In the genomic region with DNA sequence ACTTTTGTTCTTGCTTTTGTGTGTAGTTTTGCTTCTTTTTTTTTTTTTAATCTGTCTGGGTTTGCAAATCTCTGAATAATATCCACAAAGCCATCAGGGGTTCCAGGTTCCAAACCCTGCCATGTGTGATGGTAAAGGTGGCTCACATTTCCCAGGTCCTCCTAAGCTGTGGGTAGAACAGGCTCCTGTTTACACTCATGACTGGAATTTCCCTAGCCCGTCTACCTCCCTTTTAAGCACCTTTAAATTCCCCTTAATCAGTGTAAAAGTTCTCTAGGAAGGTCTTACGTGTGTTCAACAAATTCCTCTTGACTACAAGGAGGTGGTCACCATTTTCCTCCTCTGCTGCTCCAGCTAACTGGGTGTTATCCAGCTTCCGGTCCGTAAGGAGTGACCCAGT, we compare ENCODE assay signal across 13 cellular contexts.
DNase-seq lines count a peak whose midpoint lies in the region; ATAC-seq, FAIRE-seq and TF ChIP-seq lines count a peak whose summit lies in the region.
"Had no signal": no experiment of that assay in that cellular context is flagged by ENCODE, and none has a peak within 500 bp of the region (broad histone marks: within the 10 kb centered on the region; RNA-seq: fewer than 3 reads in every experiment).

No MANE protein-coding gene starts in this region.

- H3K4me2 ChIP-seq in A549 (peak overlapping the region; percentile 52), PC-3 (ENCODE audit: low read length) (peak overlapping the region; percentile 78)

- TF ChIP-seq EP300 in A549 (IDR thresholded peaks at IDR 0.05): no peak

- peak overlapping the region; percentile 49 for H3K27ac Mint-ChIP-seq in nephron progenitor cell
- H3K27ac Mint-ChIP-seq: natural killer cell had no signal

- no peaks in the 10 kb centered on the region for H3F3A ChIP-seq in PC-3 (ENCODE audit: low read length, unreplicated experiment)

- H3K9ac ChIP-seq in PC-3 (ENCODE audit: low read length): peak overlapping the region; percentile 56

- H3K27ac ChIP-seq in A549: peak overlapping the region in 1 of 2 experiments; percentile 69; a peak in 3 of 6 replicates
- H3K27ac ChIP-seq in PC-3 (ENCODE audit: low read length): peak overlapping the region; percentile 86

- H3K9me3 Mint-ChIP-seq in nephron progenitor cell: peaks cover 13% of the 10 kb centered on the region
- H3K9me3 Mint-ChIP-seq: natural killer cell had no signal

- no peak for DNase-seq in A549 (ENCODE audit: low read depth in 1 of 2, low spot score in 1 of 2)
- no peak for DNase-seq in PC-3
- no peak for DNase-seq in epithelial cell of proximal tubule (ENCODE audit: low read depth)
- DNase-seq in nephron progenitor cell: no peak
- no peak for DNase-seq in SIG-M5 treated with dmso at 0.1 percent for 504 hours (lab: John Stamatoyannopoulos, UW; ENCODE audit: unreplicated experiment)
- DNase-seq in effector CD8-positive, alpha-beta T cell (lab: John Stamatoyannopoulos, UW): no peak
- DNase-seq: activated CD8-positive, alpha-beta memory T cell treated with anti-CD3 and anti-CD28 coated beads, Interleukin-2, amount 50 U/mL, for 48 hours; cortex of kidney; kidney; natural killer cell had no signal

- H3K4me1 ChIP-seq in A549: peaks cover 5% of the 10 kb centered on the region; the same call in 1 of the 3 replicates
- H3K4me1 ChIP-seq in PC-3 (ENCODE audit: insufficient read depth, low read length): peaks cover 49% of the 10 kb centered on the region

- H3K4me1 Mint-ChIP-seq in nephron progenitor cell: peaks cover 78% of the 10 kb centered on the region
- H3K4me1 Mint-ChIP-seq: natural killer cell had no signal

- no peak for TF ChIP-seq RAD21 in A549 (conservative IDR thresholded peaks at IDR 0.05 in 1 of 2, IDR thresholded peaks at IDR 0.05 in 1 of 2)

- no peaks in the 10 kb centered on the region for H3K36me3 ChIP-seq in PC-3 (ENCODE audit: low read depth, low read length)

- H3K9me2 ChIP-seq in PC-3 (replicated peaks; ENCODE audit: low read length): no peaks in the 10 kb centered on the region

- ATAC-seq in A549: 0 out of 6 replicates have a peak, but pooled peaks of 1 of the 2 experiments have one; percentile 15
- no peak for ATAC-seq in PC-3
- ATAC-seq in GM18870 (IDR thresholded peaks at IDR 0.05; ENCODE audit: unreplicated experiment): no peak
- no peak for ATAC-seq in GM18873 (IDR thresholded peaks at IDR 0.05; ENCODE audit: low FRiP score, unreplicated experiment)
- ATAC-seq: natural killer cell had no signal

- H3K36me3 Mint-ChIP-seq in nephron progenitor cell (ENCODE audit: low read depth): no peaks in the 10 kb centered on the region
- H3K36me3 Mint-ChIP-seq: natural killer cell had no signal

- H2AFZ ChIP-seq in PC-3 (ENCODE audit: low read length): peak overlapping the region; percentile 40

- intact Hi-C loops in PC-3 (cut with micrococcal nuclease): loop anchor here (1.0 kb wide), 1 partner anchor 343 kb away; no protein-coding TSS in a partner anchor

- no peak overlapping the region for H3K4me3 Mint-ChIP-seq in nephron progenitor cell
- H3K4me3 Mint-ChIP-seq: natural killer cell had no signal

- CTCF ChIA-PET in A549 (lab: Yijun Ruan, JAX) (no interaction called here), PC-3 (lab: Charles Lee) (no interaction called here)

- 90% methylated on average over 4 of the region's 4 CpGs for WGBS in A549 (ENCODE audit: missing lambda C conversion rate)

- no peak for FAIRE-seq in A549 (lab: Jason Lieb, UNC)
- FAIRE-seq: D721Med, kidney had no signal

- H3K27me3 ChIP-seq in PC-3 (ENCODE audit: low read length): no peaks in the 10 kb centered on the region

- H3K79me2 ChIP-seq in PC-3 (ENCODE audit: low read length): no peaks in the 10 kb centered on the region

- H4K20me1 ChIP-seq in PC-3 (ENCODE audit: low read length): no peaks in the 10 kb centered on the region

- H3K9me3 ChIP-seq in A549: no peaks in the 10 kb centered on the region
- H3K9me3 ChIP-seq in PC-3 (ENCODE audit: low read length): no peaks in the 10 kb centered on the region

- H3K27me3 Mint-ChIP-seq in nephron progenitor cell (ENCODE audit: low read depth, poor library complexity): peaks cover 11% of the 10 kb centered on the region

- no peak for TF ChIP-seq POLR2A in A549 (IDR thresholded peaks at IDR 0.05; ENCODE audit: low read length)

- POLR2A ChIA-PET in A549 (lab: Yijun Ruan, JAX): interaction anchor here (0.7 kb wide), 1 partner anchor 374 kb away, joined by 3 read pairs; no protein-coding TSS in a partner anchor
- POLR2A ChIA-PET in PC-3 (lab: Charles Lee; ENCODE audit: unreplicated experiment): no interaction called here

- H3K4me3 ChIP-seq in A549 (no peak overlapping the region), PC-3 (ENCODE audit: low read length) (peak overlapping the region; percentile 44; the same call in 1 of the 2 replicates), epithelial cell of proximal tubule (ENCODE audit: low read depth, low read length) (peak overlapping the region; percentile 39)

- no TSS peak for BruUV-seq in PC-3 (replicated peaks; lab: Mats Ljungman, UMichigan)

- TF ChIP-seq CTCF in A549 (IDR thresholded peaks at IDR 0.05) (no peak), PC-3 (conservative IDR thresholded peaks at IDR 0.05; ENCODE audit: low read depth, low read length) (no peak), epithelial cell of proximal tubule (conservative IDR thresholded peaks at IDR 0.05; ENCODE audit: low read depth, low read length) (no peak), nephron progenitor cell (IDR thresholded peaks at IDR 0.05) (no peak)

TF ChIP-seq in A549, 52 proteins besides CTCF, POLR2A, EP300 and RAD21:
- TF ChIP-seq CBX2 (IDR thresholded peaks at IDR 0.05; ENCODE audit: borderline replicate concordance, low read depth) (no peak), JUNB (IDR thresholded peaks at IDR 0.05) (no peak), RFX5 (IDR thresholded peaks at IDR 0.05) (no peak), CHD4 (IDR thresholded peaks at IDR 0.05; ENCODE audit: borderline replicate concordance) (no peak)
